ENCODE assay signal across 19 cellular contexts in genomic region chr2:190999949-191000665, GRCh38. TPM values are rescaled to one million over a fixed set of nuclear protein-coding genes. Genes with fewer than 3 reads are reported as not detected.
DNase-seq lines count a peak whose midpoint lies in the region; ATAC-seq, FAIRE-seq and TF ChIP-seq lines count a peak whose summit lies in the region.
"Had no signal": no experiment of that assay in that cellular context is flagged by ENCODE, and none has a peak within 500 bp of the region (broad histone marks: within the 10 kb centered on the region; RNA-seq: fewer than 3 reads in every experiment).

No MANE protein-coding gene starts in this region.

- no peaks in the 10 kb centered on the region for H3K4me1 ChIP-seq in aorta (ENCODE audit: control insufficient read depth in 1 of 2, insufficient read depth in 2 of 2, low read length in 2 of 2)
- H3K4me1 ChIP-seq: vagina had no signal

- H3K27me3 Mint-ChIP-seq in activated T-cell treated with anti-CD3 and anti-CD28 coated beads, Interleukin-2, amount 50 U/mL, for 24 hours, result no peaks in the 10 kb centered on the region
- no peaks in the 10 kb centered on the region for H3K27me3 Mint-ChIP-seq in natural killer cell (ENCODE audit: low read depth in 2 of 2)

- no peak overlapping the region for H3K4me3 Mint-ChIP-seq in activated T-cell treated with anti-CD3 and anti-CD28 coated beads, Interleukin-2, amount 50 U/mL, for 24 hours
- H3K4me3 Mint-ChIP-seq in natural killer cell, result no peak overlapping the region

- peaks cover 32% of the 10 kb centered on the region for H3K9me3 Mint-ChIP-seq in activated T-cell treated with anti-CD3 and anti-CD28 coated beads, Interleukin-2, amount 50 U/mL, for 24 hours
- no peaks in the 10 kb centered on the region for H3K9me3 Mint-ChIP-seq in natural killer cell

- intact Hi-C loops in natural killer cell (cut with micrococcal nuclease) (no loop called here), aorta (cut with DNase I) (no loop called here)

- no peaks in the 10 kb centered on the region for H3K27me3 ChIP-seq in aorta (ENCODE audit: control insufficient read depth in 1 of 2, insufficient read depth in 2 of 2, low read length in 1 of 2)
- H3K27me3 ChIP-seq: left lung, neutrophil, vagina had no signal

- TF ChIP-seq CTCF in natural killer cell (IDR thresholded peaks at IDR 0.05), result no peak

- peaks cover 5 to 7% of the 10 kb centered on the region in 2 donors for H3K36me3 ChIP-seq in aorta (ENCODE audit: control insufficient read depth in 1 of 2, insufficient read depth in 2 of 2, low read length in 1 of 2)

- peak overlapping the region; percentile 83 for H3K27ac Mint-ChIP-seq in activated T-cell treated with anti-CD3 and anti-CD28 coated beads, Interleukin-2, amount 50 U/mL, for 24 hours
- peak overlapping the region; percentile 17 to 65 for H3K27ac Mint-ChIP-seq in natural killer cell

- FAIRE-seq in GM19239 (lab: Jason Lieb, UNC), result peak; percentile 4
- FAIRE-seq: small intestine had no signal

- ATAC-seq in natural killer cell, result no peak
- ATAC-seq in aorta (ENCODE audit: low FRiP score), result no peak
- ATAC-seq in HG02763 (IDR thresholded peaks at IDR 0.05; ENCODE audit: unreplicated experiment), result no peak

- H3K4me3 ChIP-seq in aorta (ENCODE audit: low read length in 2 of 2), result no peak overlapping the region
- H3K4me3 ChIP-seq: left lung, vagina had no signal

- 78 to 79% methylated on average over 9 of the region's 9 CpGs for WGBS in aorta, 2 donors

- H3K9me3 ChIP-seq in aorta (ENCODE audit: control insufficient read depth, low read length), result no peaks in the 10 kb centered on the region
- H3K9me3 ChIP-seq: left lung, neutrophil, vagina had no signal

- H3K27ac ChIP-seq in aorta (ENCODE audit: low read depth in 1 of 2, low read length in 2 of 2), result peak overlapping the region in 1 of 2 donors; percentile 21
- H3K27ac ChIP-seq: neutrophil, vagina had no signal

- peaks cover 88% of the 10 kb centered on the region for H3K4me1 Mint-ChIP-seq in activated T-cell treated with anti-CD3 and anti-CD28 coated beads, Interleukin-2, amount 50 U/mL, for 24 hours (ENCODE audit: low read depth)
- peaks cover 11 to 34% of the 10 kb centered on the region in 2 donors for H3K4me1 Mint-ChIP-seq in natural killer cell

- DNase-seq in activated T-cell treated with anti-CD3 and anti-CD28 coated beads, Interleukin-2, amount 50 U/mL, for 24 hours, result no peak
- no peak for DNase-seq in activated T-cell treated with anti-CD3 and anti-CD28 coated beads, Interleukin-2, amount 50 U/mL, for 48 hours
- DNase-seq in GM19239 (ENCODE audit: insufficient read length, low spot score) (no peak), amniotic epithelial cell (ENCODE audit: low read depth) (peak; percentile 35), natural killer cell (no peak), aorta (no peak), iPS-NIHi7 (ENCODE audit: extremely low spot score) (no peak)
- DNase-seq: C1 segment of cervical spinal cord; central memory CD4-positive, alpha-beta T cell; GF-D8; glutamatergic neuron; left lung; NCI-H187 treated with DMSO at 0.1 percent for 48 hours; NCI-H226; small intestine; stimulated activated CD4-positive, alpha-beta T cell treated with anti-CD3 and anti-CD28 coated beads, Interleukin-4, amount 100 ng/mL, for 1 hour had no signal

- H3K36me3 Mint-ChIP-seq in activated T-cell treated with anti-CD3 and anti-CD28 coated beads, Interleukin-2, amount 50 U/mL, for 24 hours (ENCODE audit: low read depth), result peaks cover 98% of the 10 kb centered on the region
- peaks cover 83% of the 10 kb centered on the region for H3K36me3 Mint-ChIP-seq in natural killer cell

RNA-seq across cellular contexts. Expression of gene STAT1, which starts 13.9 kb away (rescaled TPM):
- total RNA-seq in natural killer cell (10 to 100 TPM; 49.1 to 91.6 (median 86.2) TPM), aorta (10 to 100 TPM; 69.1 to 70.7 TPM)
- polyA plus RNA-seq in aorta, result 10 to 100 TPM; 30.1 to 42.4 TPM
